Comparison of ENCODE assay signal across 23 cellular contexts in the genomic region with DNA sequence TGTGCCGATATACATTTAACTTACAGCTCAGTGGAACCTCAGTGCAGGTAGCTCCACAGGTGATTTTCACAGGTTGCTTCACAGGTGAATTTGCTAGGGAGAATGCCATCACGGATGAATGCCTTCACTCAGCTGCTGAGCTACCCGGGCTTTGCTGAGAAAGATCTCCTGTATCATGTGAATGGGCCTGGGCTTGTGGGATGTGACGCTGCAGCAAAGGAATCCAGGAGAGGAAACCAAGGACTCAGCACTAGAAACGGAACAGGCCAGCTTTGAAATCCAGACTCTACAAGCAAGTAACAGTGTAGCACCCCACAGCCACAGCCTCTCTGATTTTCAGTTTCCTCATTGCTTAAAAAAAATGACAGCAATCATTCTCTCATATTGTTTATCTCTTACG.
"Had no signal": no experiment of that assay in that cellular context is flagged by ENCODE, and none has a peak within 500 bp of the region (broad histone marks: within the 10 kb centered on the region; RNA-seq: fewer than 3 reads in every experiment).

No MANE protein-coding gene starts in this region.

- H3K9me3 ChIP-seq: MG63 had no signal

- DNase-seq: activated CD4-positive, alpha-beta T cell treated with anti-CD3 and anti-CD28 coated beads for 48 hours; activated CD4-positive, alpha-beta T cell treated with anti-CD3 and anti-CD28 coated beads, Interleukin-2, amount 50 U/mL, for 4 hours; activated CD4-positive, CD25-positive, alpha-beta regulatory T cell treated with anti-CD3 and anti-CD28 coated beads, Interleukin-2, amount 50 U/mL, for 72 hours; activated CD8-positive, alpha-beta memory T cell treated with anti-CD3 and anti-CD28 coated beads, Interleukin-2, amount 10 ng/mL, durations not matched to agents 7 days and 5 days; activated effector memory CD4-positive, alpha-beta T cell treated with Interleukin-2 at 50 U/mL for 16 hours; activated naive CD4-positive, alpha-beta T cell; activated T-cell treated with anti-CD3 and anti-CD28 coated beads, Interleukin-2, amount 50 U/mL, for 24 hours; amygdala; MG63; MV-4-11; NCI-H1092 treated with DMSO at 0.1 percent for 48 hours; NCI-H1417 treated with DMSO at 0.1 percent for 48 hours; NCI-H1694; NCI-H2029 treated with DMSO at 0.1 percent for 48 hours; NCI-H345; NCI-H510A; NCI-H526 treated with DMSO at 0.1 percent for 48 hours; NCI-H82; Right ventricle myocardium superior; RPMI8226; T-helper 17 cell; T-helper 9 cell had no signal

- H3K36me3 ChIP-seq: MG63 had no signal

- H3K27me3 ChIP-seq: MG63 had no signal

- FAIRE-seq: astrocyte had no signal

- H3K4me3 ChIP-seq: MG63 had no signal
